ENCODE assay signal across 1 cellular context in the genomic region with DNA sequence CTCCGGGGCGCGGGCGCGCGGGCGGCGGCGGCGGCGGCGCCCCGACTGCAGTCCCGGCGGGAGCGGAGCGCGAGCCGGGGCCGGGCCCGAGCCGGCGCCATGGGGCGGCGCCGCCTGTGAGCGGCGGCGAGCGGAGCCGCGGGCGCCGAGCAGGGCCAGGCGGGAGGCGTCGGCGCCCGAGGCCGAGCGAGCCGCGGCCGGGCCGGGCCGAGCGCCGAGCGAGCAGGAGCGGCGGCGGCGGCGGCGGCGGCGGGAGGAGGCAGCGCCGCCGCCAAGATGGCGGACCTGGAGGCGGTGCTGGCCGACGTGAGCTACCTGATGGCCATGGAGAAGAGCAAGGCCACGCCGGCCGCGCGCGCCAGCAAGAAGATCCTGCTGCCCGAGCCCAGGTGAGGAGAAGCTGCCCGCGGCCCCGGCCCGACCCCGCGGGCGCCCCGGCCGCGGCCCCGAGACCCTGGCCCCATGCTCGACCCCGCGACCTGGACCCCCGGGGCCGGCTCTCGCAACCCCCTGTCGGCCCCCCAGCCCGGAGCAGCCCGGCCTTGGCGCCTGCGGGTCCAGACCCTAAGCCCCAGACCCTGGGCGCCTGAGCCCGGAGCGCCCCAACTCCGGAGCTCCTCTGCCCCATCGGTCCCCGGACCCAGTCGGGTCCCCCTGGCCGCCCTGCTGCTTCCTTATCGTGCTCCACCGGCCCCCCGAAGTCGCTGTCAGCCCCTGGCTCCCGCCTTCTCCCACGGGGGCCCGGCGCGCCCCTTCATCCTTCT.
TF ChIP-seq lines count a peak whose summit lies in the region.

A gene (plus strand): TSS at position 50 of the 764 bp plus-strand sequence. CDS start 227 bp downstream, at position 277.

TF ChIP-seq in GM12878, 131 proteins besides CTCF, POLR2A, EP300 and RAD21 (continued from another document and continues in another):
- TF ChIP-seq, protein P1, sequence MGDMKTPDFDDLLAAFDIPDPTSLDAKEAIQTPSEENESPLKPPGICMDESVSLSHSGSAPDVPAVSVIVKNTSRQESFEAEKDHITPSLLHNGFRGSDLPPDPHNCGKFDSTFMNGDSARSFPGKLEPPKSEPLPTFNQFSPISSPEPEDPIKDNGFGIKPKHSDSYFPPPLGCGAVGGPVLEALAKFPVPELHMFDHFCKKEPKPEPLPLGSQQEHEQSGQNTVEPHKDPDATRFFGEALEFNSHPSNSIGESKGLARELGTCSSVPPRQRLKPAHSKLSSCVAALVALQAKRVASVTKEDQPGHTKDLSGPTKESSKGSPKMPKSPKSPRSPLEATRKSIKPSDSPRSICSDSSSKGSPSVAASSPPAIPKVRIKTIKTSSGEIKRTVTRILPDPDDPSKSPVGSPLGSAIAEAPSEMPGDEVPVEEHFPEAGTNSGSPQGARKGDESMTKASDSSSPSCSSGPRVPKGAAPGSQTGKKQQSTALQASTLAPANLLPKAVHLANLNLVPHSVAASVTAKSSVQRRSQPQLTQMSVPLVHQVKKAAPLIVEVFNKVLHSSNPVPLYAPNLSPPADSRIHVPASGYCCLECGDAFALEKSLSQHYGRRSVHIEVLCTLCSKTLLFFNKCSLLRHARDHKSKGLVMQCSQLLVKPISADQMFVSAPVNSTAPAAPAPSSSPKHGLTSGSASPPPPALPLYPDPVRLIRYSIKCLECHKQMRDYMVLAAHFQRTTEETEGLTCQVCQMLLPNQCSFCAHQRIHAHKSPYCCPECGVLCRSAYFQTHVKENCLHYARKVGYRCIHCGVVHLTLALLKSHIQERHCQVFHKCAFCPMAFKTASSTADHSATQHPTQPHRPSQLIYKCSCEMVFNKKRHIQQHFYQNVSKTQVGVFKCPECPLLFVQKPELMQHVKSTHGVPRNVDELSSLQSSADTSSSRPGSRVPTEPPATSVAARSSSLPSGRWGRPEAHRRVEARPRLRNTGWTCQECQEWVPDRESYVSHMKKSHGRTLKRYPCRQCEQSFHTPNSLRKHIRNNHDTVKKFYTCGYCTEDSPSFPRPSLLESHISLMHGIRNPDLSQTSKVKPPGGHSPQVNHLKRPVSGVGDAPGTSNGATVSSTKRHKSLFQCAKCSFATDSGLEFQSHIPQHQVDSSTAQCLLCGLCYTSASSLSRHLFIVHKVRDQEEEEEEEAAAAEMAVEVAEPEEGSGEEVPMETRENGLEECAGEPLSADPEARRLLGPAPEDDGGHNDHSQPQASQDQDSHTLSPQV (IDR thresholded peaks at IDR 0.05): no peak
- TF ChIP-seq ZNF24 (IDR thresholded peaks at IDR 0.05) (no peak), NR2C2 (IDR thresholded peaks at IDR 0.05; ENCODE audit: borderline replicate concordance, control insufficient read depth, insufficient read length, low read depth) (no peak), FOS (IDR thresholded peaks at IDR 0.05; ENCODE audit: borderline replicate concordance, extremely low read depth, insufficient read length) (no peak), RELA (IDR thresholded peaks at IDR 0.05; ENCODE audit: borderline replicate concordance, partially characterized antibody) (no peak), TAF1 (IDR thresholded peaks at IDR 0.05; ENCODE audit: borderline replicate concordance, low read depth, low read length) (peak; percentile 62; the same call in 1 of the 2 replicates), YBX1 (IDR thresholded peaks at IDR 0.05) (no peak), WRNIP1 (IDR thresholded peaks at IDR 0.05; ENCODE audit: borderline replicate concordance, low read depth, low read length) (no peak), BCL11A (IDR thresholded peaks at IDR 0.05; ENCODE audit: low read depth, low read length) (no peak), TBL1XR1 (IDR thresholded peaks at IDR 0.05; ENCODE audit: low read depth, low read length) (no peak), GATAD2B (conservative IDR thresholded peaks at IDR 0.05; ENCODE audit: low read depth) (peak; percentile 56; the same call in 1 of the 2 replicates), SMARCA5 (IDR thresholded peaks at IDR 0.05) (0 out of 2 replicates have a peak, but pooled peaks have one; percentile 6), ESRRA (IDR thresholded peaks at IDR 0.05; ENCODE audit: low read length) (no peak), CBFB (IDR thresholded peaks at IDR 0.05; ENCODE audit: low read depth) (no peak), KDM1A (IDR thresholded peaks at IDR 0.05; ENCODE audit: borderline replicate concordance) (no peak), IRF4 (IDR thresholded peaks at IDR 0.05; ENCODE audit: low read depth, low read length) (no peak), SIN3A (IDR thresholded peaks at IDR 0.05; ENCODE audit: low read depth, low read length) (no peak), LARP7 (IDR thresholded peaks at IDR 0.05) (peak; percentile 90), NR2F1 (conservative IDR thresholded peaks at IDR 0.05) (peak; percentile 42), TCF12 (IDR thresholded peaks at IDR 0.05; ENCODE audit: low read depth, low read length) (no peak)
- TF ChIP-seq, protein P2, sequence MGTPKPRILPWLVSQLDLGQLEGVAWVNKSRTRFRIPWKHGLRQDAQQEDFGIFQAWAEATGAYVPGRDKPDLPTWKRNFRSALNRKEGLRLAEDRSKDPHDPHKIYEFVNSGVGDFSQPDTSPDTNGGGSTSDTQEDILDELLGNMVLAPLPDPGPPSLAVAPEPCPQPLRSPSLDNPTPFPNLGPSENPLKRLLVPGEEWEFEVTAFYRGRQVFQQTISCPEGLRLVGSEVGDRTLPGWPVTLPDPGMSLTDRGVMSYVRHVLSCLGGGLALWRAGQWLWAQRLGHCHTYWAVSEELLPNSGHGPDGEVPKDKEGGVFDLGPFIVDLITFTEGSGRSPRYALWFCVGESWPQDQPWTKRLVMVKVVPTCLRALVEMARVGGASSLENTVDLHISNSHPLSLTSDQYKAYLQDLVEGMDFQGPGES (IDR thresholded peaks at IDR 0.05): no peak
- TF ChIP-seq, protein P3, sequence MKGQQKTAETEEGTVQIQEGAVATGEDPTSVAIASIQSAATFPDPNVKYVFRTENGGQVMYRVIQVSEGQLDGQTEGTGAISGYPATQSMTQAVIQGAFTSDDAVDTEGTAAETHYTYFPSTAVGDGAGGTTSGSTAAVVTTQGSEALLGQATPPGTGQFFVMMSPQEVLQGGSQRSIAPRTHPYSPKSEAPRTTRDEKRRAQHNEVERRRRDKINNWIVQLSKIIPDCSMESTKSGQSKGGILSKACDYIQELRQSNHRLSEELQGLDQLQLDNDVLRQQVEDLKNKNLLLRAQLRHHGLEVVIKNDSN (IDR thresholded peaks at IDR 0.05; ENCODE audit: borderline replicate concordance, extremely low read length, insufficient read depth, low read depth, low read length): no peak
- TF ChIP-seq, protein P4, sequence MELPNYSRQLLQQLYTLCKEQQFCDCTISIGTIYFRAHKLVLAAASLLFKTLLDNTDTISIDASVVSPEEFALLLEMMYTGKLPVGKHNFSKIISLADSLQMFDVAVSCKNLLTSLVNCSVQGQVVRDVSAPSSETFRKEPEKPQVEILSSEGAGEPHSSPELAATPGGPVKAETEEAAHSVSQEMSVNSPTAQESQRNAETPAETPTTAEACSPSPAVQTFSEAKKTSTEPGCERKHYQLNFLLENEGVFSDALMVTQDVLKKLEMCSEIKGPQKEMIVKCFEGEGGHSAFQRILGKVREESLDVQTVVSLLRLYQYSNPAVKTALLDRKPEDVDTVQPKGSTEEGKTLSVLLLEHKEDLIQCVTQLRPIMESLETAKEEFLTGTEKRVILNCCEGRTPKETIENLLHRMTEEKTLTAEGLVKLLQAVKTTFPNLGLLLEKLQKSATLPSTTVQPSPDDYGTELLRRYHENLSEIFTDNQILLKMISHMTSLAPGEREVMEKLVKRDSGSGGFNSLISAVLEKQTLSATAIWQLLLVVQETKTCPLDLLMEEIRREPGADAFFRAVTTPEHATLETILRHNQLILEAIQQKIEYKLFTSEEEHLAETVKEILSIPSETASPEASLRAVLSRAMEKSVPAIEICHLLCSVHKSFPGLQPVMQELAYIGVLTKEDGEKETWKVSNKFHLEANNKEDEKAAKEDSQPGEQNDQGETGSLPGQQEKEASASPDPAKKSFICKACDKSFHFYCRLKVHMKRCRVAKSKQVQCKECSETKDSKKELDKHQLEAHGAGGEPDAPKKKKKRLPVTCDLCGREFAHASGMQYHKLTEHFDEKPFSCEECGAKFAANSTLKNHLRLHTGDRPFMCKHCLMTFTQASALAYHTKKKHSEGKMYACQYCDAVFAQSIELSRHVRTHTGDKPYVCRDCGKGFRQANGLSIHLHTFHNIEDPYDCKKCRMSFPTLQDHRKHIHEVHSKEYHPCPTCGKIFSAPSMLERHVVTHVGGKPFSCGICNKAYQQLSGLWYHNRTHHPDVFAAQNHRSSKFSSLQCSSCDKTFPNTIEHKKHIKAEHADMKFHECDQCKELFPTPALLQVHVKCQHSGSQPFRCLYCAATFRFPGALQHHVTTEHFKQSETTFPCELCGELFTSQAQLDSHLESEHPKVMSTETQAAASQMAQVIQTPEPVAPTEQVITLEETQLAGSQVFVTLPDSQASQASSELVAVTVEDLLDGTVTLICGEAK (IDR thresholded peaks at IDR 0.05; ENCODE audit: borderline replicate concordance): no peak
- TF ChIP-seq, protein P5, sequence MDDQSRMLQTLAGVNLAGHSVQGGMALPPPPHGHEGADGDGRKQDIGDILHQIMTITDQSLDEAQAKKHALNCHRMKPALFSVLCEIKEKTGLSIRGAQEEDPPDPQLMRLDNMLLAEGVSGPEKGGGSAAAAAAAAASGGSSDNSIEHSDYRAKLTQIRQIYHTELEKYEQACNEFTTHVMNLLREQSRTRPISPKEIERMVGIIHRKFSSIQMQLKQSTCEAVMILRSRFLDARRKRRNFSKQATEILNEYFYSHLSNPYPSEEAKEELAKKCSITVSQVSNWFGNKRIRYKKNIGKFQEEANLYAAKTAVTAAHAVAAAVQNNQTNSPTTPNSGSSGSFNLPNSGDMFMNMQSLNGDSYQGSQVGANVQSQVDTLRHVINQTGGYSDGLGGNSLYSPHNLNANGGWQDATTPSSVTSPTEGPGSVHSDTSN (IDR thresholded peaks at IDR 0.05; ENCODE audit: insufficient replicate concordance, low read depth, low read length): no peak
- TF ChIP-seq, protein P6, sequence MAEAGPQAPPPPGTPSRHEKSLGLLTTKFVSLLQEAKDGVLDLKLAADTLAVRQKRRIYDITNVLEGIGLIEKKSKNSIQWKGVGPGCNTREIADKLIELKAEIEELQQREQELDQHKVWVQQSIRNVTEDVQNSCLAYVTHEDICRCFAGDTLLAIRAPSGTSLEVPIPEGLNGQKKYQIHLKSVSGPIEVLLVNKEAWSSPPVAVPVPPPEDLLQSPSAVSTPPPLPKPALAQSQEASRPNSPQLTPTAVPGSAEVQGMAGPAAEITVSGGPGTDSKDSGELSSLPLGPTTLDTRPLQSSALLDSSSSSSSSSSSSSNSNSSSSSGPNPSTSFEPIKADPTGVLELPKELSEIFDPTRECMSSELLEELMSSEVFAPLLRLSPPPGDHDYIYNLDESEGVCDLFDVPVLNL (IDR thresholded peaks at IDR 0.05; ENCODE audit: low read depth, low read length): no peak
- TF ChIP-seq, protein P7, sequence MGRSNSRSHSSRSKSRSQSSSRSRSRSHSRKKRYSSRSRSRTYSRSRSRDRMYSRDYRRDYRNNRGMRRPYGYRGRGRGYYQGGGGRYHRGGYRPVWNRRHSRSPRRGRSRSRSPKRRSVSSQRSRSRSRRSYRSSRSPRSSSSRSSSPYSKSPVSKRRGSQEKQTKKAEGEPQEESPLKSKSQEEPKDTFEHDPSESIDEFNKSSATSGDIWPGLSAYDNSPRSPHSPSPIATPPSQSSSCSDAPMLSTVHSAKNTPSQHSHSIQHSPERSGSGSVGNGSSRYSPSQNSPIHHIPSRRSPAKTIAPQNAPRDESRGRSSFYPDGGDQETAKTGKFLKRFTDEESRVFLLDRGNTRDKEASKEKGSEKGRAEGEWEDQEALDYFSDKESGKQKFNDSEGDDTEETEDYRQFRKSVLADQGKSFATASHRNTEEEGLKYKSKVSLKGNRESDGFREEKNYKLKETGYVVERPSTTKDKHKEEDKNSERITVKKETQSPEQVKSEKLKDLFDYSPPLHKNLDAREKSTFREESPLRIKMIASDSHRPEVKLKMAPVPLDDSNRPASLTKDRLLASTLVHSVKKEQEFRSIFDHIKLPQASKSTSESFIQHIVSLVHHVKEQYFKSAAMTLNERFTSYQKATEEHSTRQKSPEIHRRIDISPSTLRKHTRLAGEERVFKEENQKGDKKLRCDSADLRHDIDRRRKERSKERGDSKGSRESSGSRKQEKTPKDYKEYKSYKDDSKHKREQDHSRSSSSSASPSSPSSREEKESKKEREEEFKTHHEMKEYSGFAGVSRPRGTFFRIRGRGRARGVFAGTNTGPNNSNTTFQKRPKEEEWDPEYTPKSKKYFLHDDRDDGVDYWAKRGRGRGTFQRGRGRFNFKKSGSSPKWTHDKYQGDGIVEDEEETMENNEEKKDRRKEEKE (IDR thresholded peaks at IDR 0.05): no peak
- TF ChIP-seq, protein P8, sequence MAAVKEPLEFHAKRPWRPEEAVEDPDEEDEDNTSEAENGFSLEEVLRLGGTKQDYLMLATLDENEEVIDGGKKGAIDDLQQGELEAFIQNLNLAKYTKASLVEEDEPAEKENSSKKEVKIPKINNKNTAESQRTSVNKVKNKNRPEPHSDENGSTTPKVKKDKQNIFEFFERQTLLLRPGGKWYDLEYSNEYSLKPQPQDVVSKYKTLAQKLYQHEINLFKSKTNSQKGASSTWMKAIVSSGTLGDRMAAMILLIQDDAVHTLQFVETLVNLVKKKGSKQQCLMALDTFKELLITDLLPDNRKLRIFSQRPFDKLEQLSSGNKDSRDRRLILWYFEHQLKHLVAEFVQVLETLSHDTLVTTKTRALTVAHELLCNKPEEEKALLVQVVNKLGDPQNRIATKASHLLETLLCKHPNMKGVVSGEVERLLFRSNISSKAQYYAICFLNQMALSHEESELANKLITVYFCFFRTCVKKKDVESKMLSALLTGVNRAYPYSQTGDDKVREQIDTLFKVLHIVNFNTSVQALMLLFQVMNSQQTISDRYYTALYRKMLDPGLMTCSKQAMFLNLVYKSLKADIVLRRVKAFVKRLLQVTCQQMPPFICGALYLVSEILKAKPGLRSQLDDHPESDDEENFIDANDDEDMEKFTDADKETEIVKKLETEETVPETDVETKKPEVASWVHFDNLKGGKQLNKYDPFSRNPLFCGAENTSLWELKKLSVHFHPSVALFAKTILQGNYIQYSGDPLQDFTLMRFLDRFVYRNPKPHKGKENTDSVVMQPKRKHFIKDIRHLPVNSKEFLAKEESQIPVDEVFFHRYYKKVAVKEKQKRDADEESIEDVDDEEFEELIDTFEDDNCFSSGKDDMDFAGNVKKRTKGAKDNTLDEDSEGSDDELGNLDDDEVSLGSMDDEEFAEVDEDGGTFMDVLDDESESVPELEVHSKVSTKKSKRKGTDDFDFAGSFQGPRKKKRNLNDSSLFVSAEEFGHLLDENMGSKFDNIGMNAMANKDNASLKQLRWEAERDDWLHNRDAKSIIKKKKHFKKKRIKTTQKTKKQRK (IDR thresholded peaks at IDR 0.05; ENCODE audit: low read depth, low read length): no peak
- TF ChIP-seq, protein P9, sequence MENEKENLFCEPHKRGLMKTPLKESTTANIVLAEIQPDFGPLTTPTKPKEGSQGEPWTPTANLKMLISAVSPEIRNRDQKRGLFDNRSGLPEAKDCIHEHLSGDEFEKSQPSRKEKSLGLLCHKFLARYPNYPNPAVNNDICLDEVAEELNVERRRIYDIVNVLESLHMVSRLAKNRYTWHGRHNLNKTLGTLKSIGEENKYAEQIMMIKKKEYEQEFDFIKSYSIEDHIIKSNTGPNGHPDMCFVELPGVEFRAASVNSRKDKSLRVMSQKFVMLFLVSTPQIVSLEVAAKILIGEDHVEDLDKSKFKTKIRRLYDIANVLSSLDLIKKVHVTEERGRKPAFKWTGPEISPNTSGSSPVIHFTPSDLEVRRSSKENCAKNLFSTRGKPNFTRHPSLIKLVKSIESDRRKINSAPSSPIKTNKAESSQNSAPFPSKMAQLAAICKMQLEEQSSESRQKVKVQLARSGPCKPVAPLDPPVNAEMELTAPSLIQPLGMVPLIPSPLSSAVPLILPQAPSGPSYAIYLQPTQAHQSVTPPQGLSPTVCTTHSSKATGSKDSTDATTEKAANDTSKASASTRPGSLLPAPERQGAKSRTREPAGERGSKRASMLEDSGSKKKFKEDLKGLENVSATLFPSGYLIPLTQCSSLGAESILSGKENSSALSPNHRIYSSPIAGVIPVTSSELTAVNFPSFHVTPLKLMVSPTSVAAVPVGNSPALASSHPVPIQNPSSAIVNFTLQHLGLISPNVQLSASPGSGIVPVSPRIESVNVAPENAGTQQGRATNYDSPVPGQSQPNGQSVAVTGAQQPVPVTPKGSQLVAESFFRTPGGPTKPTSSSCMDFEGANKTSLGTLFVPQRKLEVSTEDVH (IDR thresholded peaks at IDR 0.05; ENCODE audit: low read depth, partially characterized antibody): no peak
